ENCODE assay signal across 13 cellular contexts in genomic region chrX:88425739-88426138, GRCh38.
DNase-seq lines count a peak whose midpoint lies in the region; ATAC-seq, FAIRE-seq and TF ChIP-seq lines count a peak whose summit lies in the region.
"Had no signal": no experiment of that assay in that cellular context is flagged by ENCODE, and none has a peak within 500 bp of the region (broad histone marks: within the 10 kb centered on the region; RNA-seq: fewer than 3 reads in every experiment).

No MANE protein-coding gene starts in this region.

- peaks cover 3% of the 10 kb centered on the region for H3K9me3 Mint-ChIP-seq in T-helper 2 cell treated with Interferon-gamma antibody and Interleukin-4, amounts not matched to agents 5 μg/mL and 100 μg/mL, for 36 hours
- H3K9me3 Mint-ChIP-seq: dendritic cell treated with granulocyte-macrophage colony-stimulating factor and Interleukin-4, amounts not matched to agents 40 ng/mL and 50 ng/mL, for 4 days; memory B cell had no signal

- no peaks in the 10 kb centered on the region for H3K4me1 ChIP-seq in kidney (ENCODE audit: control insufficient read depth in 1 of 2, insufficient read depth in 1 of 2, low read depth in 1 of 2, low read length in 2 of 2)
- H3K4me1 ChIP-seq: sigmoid colon had no signal

- ATAC-seq in HG02763 (IDR thresholded peaks at IDR 0.05; ENCODE audit: unreplicated experiment): no peak
- ATAC-seq in HG03025 (IDR thresholded peaks at IDR 0.05; ENCODE audit: low FRiP score, unreplicated experiment): no peak
- ATAC-seq in HG03097 (IDR thresholded peaks at IDR 0.05; ENCODE audit: low FRiP score, unreplicated experiment): no peak

- in situ Hi-C loops in SK-MEL-5 (cut with HindIII; ENCODE audit: low pct_unique_long_range_greater_than_20kb, low sequenced_read_pairs): no loop called here

- no peaks in the 10 kb centered on the region for H3K4me1 Mint-ChIP-seq in T-helper 2 cell treated with Interferon-gamma antibody and Interleukin-4, amounts not matched to agents 5 μg/mL and 100 μg/mL, for 36 hours (ENCODE audit: low read depth)
- H3K4me1 Mint-ChIP-seq: memory B cell had no signal

- H3K9ac ChIP-seq in kidney (ENCODE audit: low read length in 2 of 2): no peak overlapping the region

- H3K4me3 ChIP-seq in kidney (ENCODE audit: low read length in 2 of 2): no peak overlapping the region
- H3K4me3 ChIP-seq: sigmoid colon, thoracic aorta had no signal

- peak; percentile 82 for FAIRE-seq in kidney (lab: Jason Lieb, UNC)

- H3K36me3 ChIP-seq in kidney (ENCODE audit: control insufficient read depth in 1 of 2, insufficient read depth in 2 of 2, low read length in 2 of 2): no peaks in the 10 kb centered on the region
- H3K36me3 ChIP-seq: sigmoid colon, thoracic aorta had no signal

- H3K27ac ChIP-seq in kidney (ENCODE audit: low read depth in 2 of 2, low read length in 2 of 2): no peak overlapping the region
- H3K27ac ChIP-seq: sigmoid colon, thoracic aorta had no signal

- peak; percentile 9 for TF ChIP-seq CTCF in kidney (IDR thresholded peaks at IDR 0.05; ENCODE audit: borderline replicate concordance, extremely low read depth, insufficient read depth)

- no peaks in the 10 kb centered on the region for H3K36me3 Mint-ChIP-seq in T-helper 2 cell treated with Interferon-gamma antibody and Interleukin-4, amounts not matched to agents 5 μg/mL and 100 μg/mL, for 36 hours (ENCODE audit: low read depth)
- H3K36me3 Mint-ChIP-seq: memory B cell had no signal

- no peak overlapping the region for H3K27ac Mint-ChIP-seq in T-helper 2 cell treated with Interferon-gamma antibody and Interleukin-4, amounts not matched to agents 5 μg/mL and 100 μg/mL, for 36 hours
- H3K27ac Mint-ChIP-seq: dendritic cell treated with granulocyte-macrophage colony-stimulating factor and Interleukin-4, amounts not matched to agents 40 ng/mL and 50 ng/mL, for 4 days; memory B cell had no signal

- no peaks in the 10 kb centered on the region for H3K9me3 ChIP-seq in kidney (ENCODE audit: control insufficient read depth in 1 of 2, low read length in 2 of 2)
- H3K9me3 ChIP-seq: sigmoid colon, thoracic aorta had no signal

- no peak overlapping the region for H3K4me3 Mint-ChIP-seq in T-helper 2 cell treated with Interferon-gamma antibody and Interleukin-4, amounts not matched to agents 5 μg/mL and 100 μg/mL, for 36 hours
- H3K4me3 Mint-ChIP-seq: dendritic cell treated with granulocyte-macrophage colony-stimulating factor and Interleukin-4, amounts not matched to agents 40 ng/mL and 50 ng/mL, for 4 days; memory B cell had no signal

- no peaks in the 10 kb centered on the region for H3K27me3 Mint-ChIP-seq in T-helper 2 cell treated with Interferon-gamma antibody and Interleukin-4, amounts not matched to agents 5 μg/mL and 100 μg/mL, for 36 hours (ENCODE audit: low read depth)
- H3K27me3 Mint-ChIP-seq: dendritic cell treated with granulocyte-macrophage colony-stimulating factor and Interleukin-4, amounts not matched to agents 40 ng/mL and 50 ng/mL, for 4 days; memory B cell had no signal

- intact Hi-C loops in kidney (cut with DNase I): no loop called here

- DNase-seq in SHP77 treated with DMSO at 0.1 percent for 48 hours (lab: John Stamatoyannopoulos, UW) (peak; percentile 0), SHP77 (lab: John Stamatoyannopoulos, UW) (no peak), SK-MEL-5 (ENCODE audit: low read depth, low spot score) (peak; percentile 52), kidney (no peak)
- DNase-seq in T-helper 2 cell treated with Interferon-gamma antibody and Interleukin-4, amounts not matched to agents 5 μg/mL and 100 μg/mL, for 36 hours (ENCODE audit: low spot score): no peak
- DNase-seq: NCI-H146, sigmoid colon had no signal

Comparison
In these comparisons a context has a peak if more than half of its experiments do, and no peak if none do; other contexts are left out.
1. DNase-seq: peak in SHP77 treated with DMSO at 0.1 percent for 48 hours (single experiment) and SK-MEL-5 (single experiment); none in SHP77 (0 of 2), kidney (single experiment) and T-helper 2 cell treated with Interferon-gamma antibody and Interleukin-4, amounts not matched to agents 5 μg/mL and 100 μg/mL, for 36 hours (single experiment).